9 cellular contexts compared by ENCODE assay signal in genomic region chr10:26269754-26270153, GRCh38. TPM values are rescaled to one million over a fixed set of nuclear protein-coding genes. Genes with fewer than 3 reads are reported as not detected.
A peak's percentile ranks its signal among the peaks of the same experiment; 100 is the strongest.
DNase-seq lines count a peak whose midpoint lies in the region; ATAC-seq and TF ChIP-seq lines count a peak whose summit lies in the region.
"Had no signal": no experiment of that assay in that cellular context is flagged by ENCODE, and none has a peak within 500 bp of the region (broad histone marks: within the 10 kb centered on the region; RNA-seq: fewer than 3 reads in every experiment).

No MANE protein-coding gene starts in this region.

- no peak overlapping the region for H3K4me3 ChIP-seq in right lobe of liver

- peak; percentile 94 for ATAC-seq in SK-N-SH treated with all-trans-retinoic acid at 6 μM for 48 hours
- ATAC-seq in right lobe of liver = peak in 2 of 4 donors; percentile 38
- ATAC-seq in T-helper 17 cell = no peak
- ATAC-seq in HG02840 (IDR thresholded peaks at IDR 0.05; ENCODE audit: low FRiP score, unreplicated experiment) = no peak

- peak in 3 of 4 donors; percentile 9 to 12 (median 10) for TF ChIP-seq CTCF in right lobe of liver (IDR thresholded peaks at IDR 0.05)
- no peak for TF ChIP-seq CTCF in glutamatergic neuron (IDR thresholded peaks at IDR 0.05; ENCODE audit: partially characterized antibody, unreplicated experiment)

- no peaks in the 10 kb centered on the region for H3K36me3 ChIP-seq in right lobe of liver

- intact Hi-C loops in right lobe of liver (cut with DNase I) = no loop called here

- H3K27ac Mint-ChIP-seq in glutamatergic neuron (ENCODE audit: unreplicated experiment) (no peak overlapping the region), T-helper 17 cell (no peak overlapping the region)

- H3K4me3 Mint-ChIP-seq in glutamatergic neuron (ENCODE audit: unreplicated experiment) (no peak overlapping the region), T-helper 17 cell (no peak overlapping the region)

- H3K27me3 Mint-ChIP-seq in glutamatergic neuron (ENCODE audit: unreplicated experiment) = peaks cover 2% of the 10 kb centered on the region
- H3K27me3 Mint-ChIP-seq in T-helper 17 cell = peaks cover 67% of the 10 kb centered on the region

- 28% methylated on average over 8 of the region's 8 CpGs for WGBS in right lobe of liver (ENCODE audit: insufficient coverage, low coverage, low lambda C conversion rate, missing lambda C conversion rate)

- H3K4me1 Mint-ChIP-seq in glutamatergic neuron (ENCODE audit: low read depth, unreplicated experiment) = peaks cover 13% of the 10 kb centered on the region
- H3K4me1 Mint-ChIP-seq in T-helper 17 cell = peaks cover 2% of the 10 kb centered on the region

- no peak overlapping the region for H3K27ac ChIP-seq in right lobe of liver
- H3K27ac ChIP-seq: epithelial cell of prostate had no signal

- no peak for TF ChIP-seq POLR2A in right lobe of liver (IDR thresholded peaks at IDR 0.05)

- DNase-seq in G401 (ENCODE audit: low spot score) (peak; percentile 13), LoVo (ENCODE audit: low spot score) (peak; percentile 51), right lobe of liver (no peak), dedifferentiated amniotic fluid mesenchymal stem cell (ENCODE audit: extremely low spot score) (no peak), glutamatergic neuron (no peak), T-helper 17 cell (no peak)

- H3K9me3 ChIP-seq in right lobe of liver (no peaks in the 10 kb centered on the region), T-helper 17 cell (ENCODE audit: control insufficient read depth, low read length, poor library complexity, severe bottlenecking) (no peaks in the 10 kb centered on the region)

- no peaks in the 10 kb centered on the region for H3K9me3 Mint-ChIP-seq in glutamatergic neuron (ENCODE audit: unreplicated experiment)

- in situ Hi-C loops in G401 (cut with HindIII; ENCODE audit: low sequenced_read_pairs) = no loop called here

- H3K36me3 Mint-ChIP-seq in glutamatergic neuron (ENCODE audit: unreplicated experiment) = no peaks in the 10 kb centered on the region
- H3K36me3 Mint-ChIP-seq in T-helper 17 cell (ENCODE audit: low read depth) = no peaks in the 10 kb centered on the region

- no peaks in the 10 kb centered on the region for H3K27me3 ChIP-seq in right lobe of liver

- no peaks in the 10 kb centered on the region for H3K4me1 ChIP-seq in right lobe of liver

TF ChIP-seq in SK-N-SH treated with all-trans-retinoic acid at 6 μM for 48 hours, 23 proteins besides CTCF, POLR2A, EP300 and RAD21:
- TF ChIP-seq TSHZ2 (CRISPR knock-in tag; IDR thresholded peaks at IDR 0.05) (no peak), ARNTL (CRISPR knock-in tag; IDR thresholded peaks at IDR 0.05; ENCODE audit: borderline replicate concordance, low read depth) (no peak), ZC3H10 (CRISPR knock-in tag; IDR thresholded peaks at IDR 0.05) (no peak), ZNF70 (CRISPR knock-in tag; IDR thresholded peaks at IDR 0.05) (no peak), POU6F1 (CRISPR knock-in tag; IDR thresholded peaks at IDR 0.05; ENCODE audit: borderline replicate concordance, low read depth) (no peak), ZFP30 (CRISPR knock-in tag; IDR thresholded peaks at IDR 0.05) (no peak), BACH2 (CRISPR knock-in tag; IDR thresholded peaks at IDR 0.05; ENCODE audit: borderline replicate concordance) (no peak), PATZ1 (CRISPR knock-in tag; IDR thresholded peaks at IDR 0.05; ENCODE audit: borderline replicate concordance) (no peak)

RNA-seq across cellular contexts. Expression of gene GAD2, which starts 53.2 kb away (rescaled TPM):
- not detected in 2 replicates for total RNA-seq in G401 (2014; rRNA removed; shearing (Covaris generic))
- not detected for total RNA-seq in right lobe of liver
- total RNA-seq in glutamatergic neuron (ENCODE audit: unreplicated experiment) = not detected
- total RNA-seq in T-helper 17 cell = not detected

Comparison
In these comparisons a context has a peak if more than half of its experiments do, and no peak if none do; other contexts are left out.
1. DNase-seq: peak in G401 (single experiment) and LoVo (single experiment); none in right lobe of liver (0 of 3), dedifferentiated amniotic fluid mesenchymal stem cell (single experiment), glutamatergic neuron (single experiment) and T-helper 17 cell (0 of 3).